Comparison of ENCODE assay signal across 8 cellular contexts in the genomic region with DNA sequence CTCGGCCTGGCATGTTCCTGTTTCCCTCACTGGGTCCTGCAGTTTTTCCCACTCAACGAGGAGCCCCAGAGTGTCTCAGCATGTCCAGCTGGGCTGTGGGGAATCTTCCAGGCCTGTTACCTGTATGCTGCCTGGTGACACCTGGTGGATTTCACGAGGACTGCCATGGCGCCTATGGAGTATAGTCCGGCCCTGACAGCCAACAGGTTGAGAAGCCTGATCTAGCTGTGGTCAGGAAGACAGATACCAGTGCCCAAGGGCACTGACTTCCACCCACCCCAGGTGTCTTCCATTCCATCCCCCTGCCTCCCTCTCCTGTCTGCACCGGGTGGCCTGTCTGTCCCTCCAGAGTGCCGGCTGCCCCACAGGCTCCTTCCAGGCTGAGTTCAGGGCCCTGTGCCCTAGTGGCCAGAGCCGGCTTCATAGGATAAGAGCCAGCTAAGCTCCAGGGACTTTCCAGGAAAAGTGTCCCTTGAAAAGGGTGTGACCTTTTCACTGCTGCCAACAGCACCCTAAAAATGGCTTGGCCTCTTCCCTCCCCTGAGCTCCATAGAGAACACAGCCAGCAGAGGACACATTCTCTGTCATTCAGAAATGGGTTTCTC.
DNase-seq lines count a peak whose midpoint lies in the region; ATAC-seq and TF ChIP-seq lines count a peak whose summit lies in the region.
"Not testable (repeated sequence)": the region's sequence is repeated elsewhere in the genome, so short reads cannot be mapped to it uniquely, and the experiment has no call there.

No MANE protein-coding gene starts in this region.

- not testable (repeated sequence) for H3K27ac Mint-ChIP-seq in WTC11; MCF 10A (ENCODE audit: low read depth, unreplicated experiment)

- intact Hi-C loops in MCF 10A (cut with micrococcal nuclease); Right ventricle myocardium superior (cut with DNase I); thyroid gland (cut with DNase I): not testable (repeated sequence)

- not testable (repeated sequence) for H3K27me3 ChIP-seq in thyroid gland

- H3K27ac ChIP-seq in thyroid gland = not testable (repeated sequence)

- CTCF ChIA-PET in WTC11 (lab: Charles Lee) (interaction anchor here (0.6 to 0.9 kb wide), 3 partner anchors 38 to 90 kb away, joined by 4 to 5 read pairs (median 4); no protein-coding TSS in a partner anchor), MCF 10A (lab: Yijun Ruan, JAX) (interaction anchor here (1.7 kb wide), 1 partner anchor 39 kb away, joined by 6 read pairs; no protein-coding TSS in a partner anchor)

- not testable (repeated sequence) for H3K27me3 Mint-ChIP-seq in WTC11 (ENCODE audit: low read depth); MCF 10A (ENCODE audit: insufficient read depth, unreplicated experiment)

- not testable (repeated sequence) for H3K36me3 Mint-ChIP-seq in WTC11; MCF 10A (ENCODE audit: insufficient read depth, unreplicated experiment)

- H3K4me1 ChIP-seq in thyroid gland = not testable (repeated sequence)

- H3K36me3 ChIP-seq in thyroid gland = not testable (repeated sequence)

- not testable (repeated sequence) for TF ChIP-seq POLR2A in thyroid gland (IDR thresholded peaks at IDR 0.05)

- WGBS in thyroid gland, 2 donors = 63 to 75% methylated on average over 2 to 7 of the region's 8 CpGs

- not testable (repeated sequence) for BruUV-seq in MCF 10A (replicated peaks; lab: Mats Ljungman, UMichigan)

- TF ChIP-seq CTCF in WTC11 (IDR thresholded peaks at IDR 0.05) = not testable (repeated sequence)
- TF ChIP-seq CTCF in MCF 10A (IDR thresholded peaks at IDR 0.05; ENCODE audit: unreplicated experiment) (peak; percentile 30), thyroid gland (IDR thresholded peaks at IDR 0.05) (peak in 1 of 6 experiments; percentile 24)

- ATAC-seq in WTC11 = peak; percentile 32; the same call in 1 of the 2 replicates
- not testable (repeated sequence) for ATAC-seq in Right ventricle myocardium superior (ENCODE audit: poor library complexity); left lobe of liver

- POLR2A ChIA-PET in WTC11 (lab: Charles Lee); MCF 10A (lab: Yijun Ruan, JAX): not testable (repeated sequence)

- H3K4me1 Mint-ChIP-seq in WTC11; MCF 10A (ENCODE audit: insufficient read depth, unreplicated experiment): not testable (repeated sequence)

- not testable (repeated sequence) for H3K9me3 Mint-ChIP-seq in WTC11; MCF 10A (ENCODE audit: unreplicated experiment)

- DNase-seq in DMS53 treated with DMSO at 0.1 percent for 48 hours (lab: John Stamatoyannopoulos, UW; ENCODE audit: unreplicated experiment) = peak; percentile 27
- DNase-seq in HT-29 (ENCODE audit: low spot score) = peak; percentile 80
- DNase-seq in NCI-H82 (lab: John Stamatoyannopoulos, UW) = peak; percentile 30
- peak; percentile 73 for DNase-seq in WTC11 (ENCODE audit: low spot score)
- DNase-seq in MCF 10A (ENCODE audit: unreplicated experiment) = peak; percentile 35
- DNase-seq in Right ventricle myocardium superior = peak; percentile 17
- peak; percentile 55 for DNase-seq in left lobe of liver (ENCODE audit: low spot score)
- DNase-seq in thyroid gland = peak; percentile 63 to 64

- H3K4me3 Mint-ChIP-seq in WTC11; MCF 10A (ENCODE audit: unreplicated experiment): not testable (repeated sequence)

- H3K4me3 ChIP-seq in thyroid gland (replicated peaks in 1 of 3) = not testable (repeated sequence)

- not testable (repeated sequence) for H3K9me3 ChIP-seq in thyroid gland

Comparison
In these comparisons a context has a peak if more than half of its experiments do, and no peak if none do; other contexts are left out.
1. DNase-seq: peak in every context shown above with its lines; median percentile 80 in HT-29; 73 in WTC11; 64 in thyroid gland; 55 in left lobe of liver; 35 in MCF 10A; 30 in NCI-H82; 27 in DMS53 treated with DMSO at 0.1 percent for 48 hours; 17 in Right ventricle myocardium superior.